ENCODE assay signal across 31 cellular contexts in the genomic region with DNA sequence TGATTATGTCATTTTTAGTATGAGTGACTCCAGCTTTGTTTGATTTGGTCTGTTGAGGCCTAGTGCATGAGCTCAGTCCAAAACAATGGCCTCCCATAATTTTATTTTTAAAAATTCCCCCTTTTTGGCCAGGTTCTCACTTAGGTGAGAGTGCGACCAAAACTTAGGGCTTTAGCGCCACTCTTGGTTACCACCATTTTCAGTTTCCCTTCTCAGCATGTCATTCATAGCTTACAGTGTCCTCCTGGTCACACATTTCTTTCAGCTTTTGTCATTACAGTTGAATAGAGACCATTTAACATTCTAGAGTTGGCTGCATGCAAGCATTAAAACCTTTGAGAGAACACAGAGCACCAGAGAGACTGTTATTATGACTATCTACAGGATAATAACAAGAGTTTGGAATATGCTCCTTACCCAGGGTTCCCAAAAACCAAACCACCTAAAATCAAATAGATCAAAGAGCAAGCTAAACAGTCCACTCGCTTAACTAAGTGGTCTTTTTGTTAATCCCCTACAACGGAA.
"Had no signal": no experiment of that assay in that cellular context is flagged by ENCODE, and none has a peak within 500 bp of the region (broad histone marks: within the 10 kb centered on the region; RNA-seq: fewer than 3 reads in every experiment).

No MANE protein-coding gene starts in this region.

- H3K27ac ChIP-seq: ascending aorta, cardiac muscle cell, SJCRH30, SK-N-MC, WERI-Rb-1 had no signal

- H3K36me3 ChIP-seq: ascending aorta, cardiac muscle cell, SJCRH30, WERI-Rb-1 had no signal

- H3K4me3 ChIP-seq: ascending aorta, cardiac muscle cell, SJCRH30, SK-N-MC had no signal

- H3K27me3 ChIP-seq: ascending aorta, cardiac muscle cell, SJCRH30 had no signal

- DNase-seq: activated CD4-positive, alpha-beta T cell treated with anti-CD3 and anti-CD28 coated beads, Interleukin-2, amount 10 ng/mL, durations not matched to agents 24 days and 14 days; activated CD4-positive, alpha-beta T cell treated with anti-CD3 and anti-CD28 coated beads, Interleukin-2, amount 50 U/mL, for 4 hours; activated CD8-positive, alpha-beta T cell treated with anti-CD3 and anti-CD28 coated beads for 36 hours; activated effector memory CD4-positive, alpha-beta T cell treated with anti-CD3 and anti-CD28 coated beads, Interleukin-2, amount 50 U/mL, for 16 hours; activated naive CD4-positive, alpha-beta T cell; activated naive CD4-positive, alpha-beta T cell treated with anti-CD3 and anti-CD28 coated beads, Interleukin-2, amount 50 U/mL, for 16 hours; activated naive CD8-positive, alpha-beta T cell treated with anti-CD3 and anti-CD28 coated beads for 36 hours; activated T-cell treated with anti-CD3 and anti-CD28 coated beads, Interleukin-2, amount 50 U/mL, for 1 hour; activated T-cell treated with anti-CD3 and anti-CD28 coated beads, Interleukin-2, amount 50 U/mL, for 72 hours; amniotic stem cell; Karpas-422; NCI-H1048; NCI-H1105 treated with DMSO at 0.1 percent for 48 hours; NCI-H1436; NCI-H1694; NCI-H1930; NCI-H2081 treated with DMSO at 0.1 percent for 48 hours; NCI-H226; NCI-H446 treated with DMSO at 0.1 percent for 48 hours; NCI-H524; NCI-H69; NCI-H82; SHP77; SJCRH30; T1000; WERI-Rb-1 had no signal

- H3K9me3 ChIP-seq: ascending aorta had no signal

- H3K4me1 ChIP-seq: ascending aorta had no signal

- ATAC-seq: activated CD8-positive, alpha-beta T cell treated with anti-CD3 and anti-CD28 coated beads for 36 hours; activated T-cell treated with anti-CD3 and anti-CD28 coated beads, Interleukin-2, amount 50 U/mL, for 72 hours; activated T-helper 17 cell treated with anti-CD3 and anti-CD28 coated beads, Interleukin-2, amount 50 U/mL, for 72 hours; Panc1 had no signal
